Comparison of ENCODE assay signal across 8 cellular contexts in genomic region chr15:101732772-101733171, GRCh38.
"Had no signal": no experiment of that assay in that cellular context is flagged by ENCODE, and none has a peak within 500 bp of the region (broad histone marks: within the 10 kb centered on the region; RNA-seq: fewer than 3 reads in every experiment).

No MANE protein-coding gene starts in this region.

- DNase-seq: GDM1, GF-D8 had no signal

- ATAC-seq: GM12878 had no signal

- H3K4me3 ChIP-seq: GM12878 had no signal

- FAIRE-seq: G401.6, GM12878, GM12891, GM12892, GM18507, GM19239 had no signal
